ENCODE assay signal across 8 cellular contexts in genomic region chr1:25247024-25247828, GRCh38. TPM values are rescaled to one million over a fixed set of nuclear protein-coding genes. Genes with fewer than 3 reads are reported as not detected.
DNase-seq lines count a peak whose midpoint lies in the region; ATAC-seq and TF ChIP-seq lines count a peak whose summit lies in the region.

A gene with protein sequence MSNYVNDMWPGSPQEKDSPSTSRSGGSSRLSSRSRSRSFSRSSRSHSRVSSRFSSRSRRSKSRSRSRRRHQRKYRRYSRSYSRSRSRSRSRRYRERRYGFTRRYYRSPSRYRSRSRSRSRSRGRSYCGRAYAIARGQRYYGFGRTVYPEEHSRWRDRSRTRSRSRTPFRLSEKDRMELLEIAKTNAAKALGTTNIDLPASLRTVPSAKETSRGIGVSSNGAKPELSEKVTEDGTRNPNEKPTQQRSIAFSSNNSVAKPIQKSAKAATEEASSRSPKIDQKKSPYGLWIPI (minus strand): TSS chr1:25247454. CDS start chr1:25246963, 491 bp downstream.

- H3K9me3 Mint-ChIP-seq in CD14-positive monocyte, result peaks cover 0 to 5% (median 0%) of the 10 kb centered on the region in 7 donors
- H3K9me3 Mint-ChIP-seq in activated CD4-positive, alpha-beta memory T cell treated with anti-CD3 and anti-CD28 coated beads, Interleukin-2, amount 10 ng/mL, durations not matched to agents 7 days and 5 days, result no peaks in the 10 kb centered on the region

- H3K9me3 ChIP-seq in duodenal mucosa (ENCODE audit: control insufficient read depth in 1 of 2, low read length in 2 of 2), result no peaks in the 10 kb centered on the region

- 0% methylated on average over 49 to 66 of the region's 79 CpGs for WGBS in lower leg skin, 2 donors

- TF ChIP-seq CTCF in CD14-positive monocyte (IDR thresholded peaks at IDR 0.05) (no peak), lower leg skin (IDR thresholded peaks at IDR 0.05) (no peak)

- peaks cover 36% of the 10 kb centered on the region for H3K4me1 Mint-ChIP-seq in CD14-positive monocyte
- H3K4me1 Mint-ChIP-seq in activated CD4-positive, alpha-beta memory T cell treated with anti-CD3 and anti-CD28 coated beads, Interleukin-2, amount 10 ng/mL, durations not matched to agents 7 days and 5 days, result peaks cover 55% of the 10 kb centered on the region

- H3K27ac ChIP-seq in duodenal mucosa (ENCODE audit: low read depth, low read length), result peak within 1 kb of the TSS; percentile 100

- H3K9ac ChIP-seq in duodenal mucosa (ENCODE audit: low read depth in 1 of 2, low read length in 2 of 2), result peak within 1 kb of the TSS; percentile 99

- CTCF ChIA-PET in activated CD4-positive, alpha-beta memory T cell treated with anti-CD3 and anti-CD28 coated beads, Interleukin-2, amount 10 ng/mL, durations not matched to agents 7 days and 5 days (lab: Charles Lee), result interaction anchor here (0.6 to 2.0 kb wide), 5 partner anchors 8 to 743 kb away, joined by 3 to 9 read pairs (median 3); partner anchors contain the start of gene SYF2

- H3K36me3 Mint-ChIP-seq in CD14-positive monocyte, result peaks cover 46 to 48% of the 10 kb centered on the region in 2 donors
- peaks cover 55% of the 10 kb centered on the region for H3K36me3 Mint-ChIP-seq in activated CD4-positive, alpha-beta memory T cell treated with anti-CD3 and anti-CD28 coated beads, Interleukin-2, amount 10 ng/mL, durations not matched to agents 7 days and 5 days (ENCODE audit: low read depth)

- peaks cover 22 to 30% of the 10 kb centered on the region in 2 donors for H3K4me1 ChIP-seq in duodenal mucosa (ENCODE audit: control insufficient read depth in 1 of 2, insufficient read depth in 2 of 2, low read length in 2 of 2)

- POLR2A ChIA-PET in activated CD4-positive, alpha-beta memory T cell treated with anti-CD3 and anti-CD28 coated beads, Interleukin-2, amount 10 ng/mL, durations not matched to agents 7 days and 5 days (lab: Charles Lee), result interaction anchor here (0.5 to 8.9 kb wide), 28 partner anchors 8 to 573 kb away, joined by 3 to 157 read pairs (median 4); partner anchors contain the start of genes MACO1, MTFR1L, RUNX3 and SYF2

- peaks cover 0 to 5% (median 0%) of the 10 kb centered on the region in 3 donors for H3K27me3 Mint-ChIP-seq in CD14-positive monocyte (ENCODE audit: low read depth in 3 of 3)
- H3K27me3 Mint-ChIP-seq in activated CD4-positive, alpha-beta memory T cell treated with anti-CD3 and anti-CD28 coated beads, Interleukin-2, amount 10 ng/mL, durations not matched to agents 7 days and 5 days, result no peaks in the 10 kb centered on the region

- DNase-seq in CD14-positive monocyte (ENCODE audit: low spot score) (peak; percentile 99), NCI-H82 treated with DMSO at 0.1 percent for 48 hours (lab: John Stamatoyannopoulos, UW; ENCODE audit: unreplicated experiment) (peak; percentile 95), lower leg skin (ENCODE audit: low spot score in 2 of 2) (peak; percentile 98 to 100)
- DNase-seq in activated CD4-positive, alpha-beta memory T cell treated with anti-CD3 and anti-CD28 coated beads, Interleukin-2, amount 10 ng/mL, durations not matched to agents 7 days and 5 days, result peak; percentile 100
- DNase-seq in stimulated activated CD4-positive, alpha-beta T cell treated with anti-CD3 and anti-CD28 coated beads, Interleukin-4, amount 100 ng/mL, for 48 hours (ENCODE audit: low read depth in 2 of 2), result peak; percentile 99

- TF ChIP-seq POLR2A in lower leg skin (IDR thresholded peaks at IDR 0.05), result peak in 1 of 2 donors; percentile 99

- peaks cover 21 to 37% of the 10 kb centered on the region in 2 donors for H3K36me3 ChIP-seq in duodenal mucosa (ENCODE audit: control insufficient read depth in 1 of 2, insufficient read depth in 2 of 2, low read length in 2 of 2)

- peak within 1 kb of the TSS; percentile 96 to 98 for H3K4me3 Mint-ChIP-seq in CD14-positive monocyte
- H3K4me3 Mint-ChIP-seq in activated CD4-positive, alpha-beta memory T cell treated with anti-CD3 and anti-CD28 coated beads, Interleukin-2, amount 10 ng/mL, durations not matched to agents 7 days and 5 days, result peak within 1 kb of the TSS; percentile 97

- H3K27ac Mint-ChIP-seq in CD14-positive monocyte, result peak within 1 kb of the TSS; percentile 98 to 100 (median 99)
- peak within 1 kb of the TSS; percentile 100 for H3K27ac Mint-ChIP-seq in activated CD4-positive, alpha-beta memory T cell treated with anti-CD3 and anti-CD28 coated beads, Interleukin-2, amount 10 ng/mL, durations not matched to agents 7 days and 5 days

- no peaks in the 10 kb centered on the region for H3K27me3 ChIP-seq in duodenal mucosa (ENCODE audit: control insufficient read depth in 1 of 2, insufficient read depth in 2 of 2, low read length in 2 of 2)

- H3K4me3 ChIP-seq in duodenal mucosa (ENCODE audit: low read depth in 1 of 2, low read length in 2 of 2) (peak within 1 kb of the TSS; percentile 87 to 98), lower leg skin (ENCODE audit: low read depth, poor library complexity, severe bottlenecking) (peak within 1 kb of the TSS; percentile 79)

- ATAC-seq in GM19397 (IDR thresholded peaks at IDR 0.05; ENCODE audit: unreplicated experiment), result peak; percentile 84
- peak; percentile 68 for ATAC-seq in HG03571 (IDR thresholded peaks at IDR 0.05; ENCODE audit: unreplicated experiment)

- intact Hi-C loops in CD14-positive monocyte (cut with micrococcal nuclease) (loop anchor here in 1 of 2 donors (5.0 kb wide), 1 partner anchor 90 kb away; the partner anchor contains the start of gene TMEM50A), lower leg skin (cut with DNase I; ENCODE audit: low total_unique reads) (loop anchor here (5.0 kb wide), 1 partner anchor 1030 kb away; no protein-coding TSS in a partner anchor)

RNA-seq across cellular contexts. Expression of the gene that starts here (rescaled TPM):
- 10 to 100 TPM; 23.6 to 30.2 TPM for polyA plus RNA-seq in CD14-positive monocyte
- 100 to 1,000 TPM; 236 to 237 TPM for total RNA-seq in activated CD4-positive, alpha-beta memory T cell treated with anti-CD3 and anti-CD28 coated beads, Interleukin-2, amount 10 ng/mL, durations not matched to agents 7 days and 5 days
- total RNA-seq in lower leg skin, result 100 to 1,000 TPM in 2 of 4 donors, 10 to 100 TPM in 2; 70.9 to 148 (median 110) TPM

Comparison
In these comparisons a context has a peak if more than half of its experiments do, and no peak if none do; other contexts are left out.
1. Peak in every context shown above with its lines: DNase-seq, ATAC-seq, H3K4me3 ChIP-seq and H3K27ac ChIP-seq.